ENCODE assay signal across 29 cellular contexts in the genomic region with DNA sequence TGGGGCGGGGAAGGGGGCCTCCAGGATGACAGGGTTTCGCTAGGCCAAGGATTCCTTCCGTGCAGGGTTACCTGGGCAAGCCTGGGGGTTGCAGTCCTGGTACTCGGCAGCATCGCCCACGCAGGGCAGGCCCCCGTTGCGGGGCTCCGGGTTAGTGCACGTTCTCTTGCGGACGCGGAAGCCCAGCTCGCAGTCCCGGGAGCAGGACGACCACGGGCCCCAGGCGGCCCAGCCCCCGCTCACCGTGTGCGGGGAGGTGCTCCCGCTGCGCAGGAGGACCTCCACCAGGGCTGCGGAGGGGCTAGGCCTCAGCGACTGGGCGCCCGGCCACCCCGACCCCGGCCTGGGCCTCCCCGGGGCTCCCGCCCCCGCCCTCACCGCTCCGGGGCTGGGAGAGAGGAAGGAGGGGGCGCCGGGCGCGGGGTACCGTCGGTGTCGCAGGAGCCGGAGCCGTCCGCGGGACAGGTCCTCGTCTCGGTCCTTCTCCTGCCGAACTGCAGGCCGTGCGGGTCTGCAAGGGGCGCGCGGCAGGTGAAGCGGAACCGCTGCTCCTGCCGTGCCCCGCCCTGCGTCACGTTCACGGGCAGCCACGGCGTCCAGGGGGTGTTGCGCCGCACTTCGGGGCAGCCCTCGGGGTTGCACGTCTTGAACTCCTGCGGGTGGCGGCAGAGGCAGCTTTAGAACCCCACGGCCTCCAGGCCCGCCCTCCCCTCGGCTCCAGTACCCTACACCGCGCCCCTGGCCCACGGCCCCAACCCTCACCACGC.
A peak's percentile ranks its signal among the peaks of the same experiment; 100 is the strongest.
DNase-seq lines count a peak whose midpoint lies in the region; ATAC-seq, FAIRE-seq and TF ChIP-seq lines count a peak whose summit lies in the region.
"Had no signal": no experiment of that assay in that cellular context is flagged by ENCODE, and none has a peak within 500 bp of the region (broad histone marks: within the 10 kb centered on the region; RNA-seq: fewer than 3 reads in every experiment).

No MANE protein-coding gene starts in this region.

- no peak overlapping the region for H2BK20ac ChIP-seq in H1 (ENCODE audit: low read length)

- no peak overlapping the region for H2BK5ac ChIP-seq in H1 (ENCODE audit: low read depth, low read length)

- peak in 1 of 2 experiments; percentile 21; a peak in 2 of 4 replicates for TF ChIP-seq RAD21 in H1 (IDR thresholded peaks at IDR 0.05 in 1 of 2, conservative IDR thresholded peaks at IDR 0.05 in 1 of 2; ENCODE audit: low read depth in 2 of 2, low read length in 2 of 2)

- no peak for FAIRE-seq in H1 (lab: Jason Lieb, UNC)
- FAIRE-seq: endothelial cell of umbilical vein, GM12878, H54 had no signal

- TF ChIP-seq POLR2A in H1 (IDR thresholded peaks at IDR 0.05; ENCODE audit: control extremely low read depth in 1 of 2, low read depth in 2 of 2, low read length in 2 of 2) = no peak
- TF ChIP-seq POLR2A in lower leg skin (IDR thresholded peaks at IDR 0.05) = no peak
- TF ChIP-seq POLR2A in vagina (IDR thresholded peaks at IDR 0.05) = no peak

- 90% methylated on average over 46 of the region's 76 CpGs; no CpG with 5 or more reads in 1 of the 2 experiments for WGBS in H1 (ENCODE audit: extremely low coverage in 1 of 2, insufficient coverage in 1 of 2, insufficient read length in 1 of 2, insufficient replicate concordance in 2 of 2, low coverage in 1 of 2, low lambda C conversion rate in 2 of 2, missing lambda C conversion rate in 1 of 2), 2 experiments
- 30 to 43% methylated on average over 37 to 39 of the region's 76 CpGs for WGBS in lower leg skin, 2 donors

- peak overlapping the region; percentile 33; the same call in 1 of the 2 replicates for H3K4me3 ChIP-seq in HUES6 (ENCODE audit: low read depth, low read length)
- H3K4me3 ChIP-seq in H1 (ENCODE audit: extremely low read depth in 1 of 4, insufficient read depth in 2 of 4, low read depth in 3 of 4, low read length in 4 of 4) = no peak overlapping the region
- H3K4me3 ChIP-seq in osteoblast (ENCODE audit: insufficient read depth, low read length) = no peak overlapping the region
- no peak overlapping the region for H3K4me3 ChIP-seq in lower leg skin (ENCODE audit: low read depth, poor library complexity, severe bottlenecking)
- H3K4me3 ChIP-seq in vagina = no peak overlapping the region
- H3K4me3 ChIP-seq: ascending aorta, gastrocnemius medialis, GM12878, hepatocyte, left ventricle myocardium inferior, Peyer's patch, right lobe of liver, tibial nerve had no signal

- intact Hi-C loops in CD4-positive, alpha-beta T cell (cut with DNase I, micrococcal nuclease) = loop anchor here in 1 of 2 experiments (10.0 kb wide), 1 partner anchor 712 kb away; no protein-coding TSS in a partner anchor
- intact Hi-C loops in lower leg skin (cut with DNase I; ENCODE audit: low total_unique reads) = no loop called here
- intact Hi-C loops in vagina (cut with DNase I) = no loop called here

- H3K18ac ChIP-seq in H1 (ENCODE audit: extremely low read depth, low read length) = peak overlapping the region; percentile 32; the same call in 1 of the 2 replicates

- H3K23me2 ChIP-seq in H1 (ENCODE audit: low read depth, low read length) = no peaks in the 10 kb centered on the region

- no peak for DNase-seq in CD4-positive, alpha-beta T cell
- no peak for DNase-seq in H1 (ENCODE audit: low read depth in 1 of 2, low spot score in 2 of 2)
- DNase-seq in osteoblast (ENCODE audit: insufficient read length, low spot score, missing footprints) = peak; percentile 51
- no peak for DNase-seq in KG1 (lab: John Stamatoyannopoulos, UW)
- DNase-seq in lower leg skin (ENCODE audit: low spot score in 2 of 2) = no peak
- no peak for DNase-seq in vagina (ENCODE audit: extremely low spot score in 2 of 2)
- DNase-seq: ACHN; activated T-cell treated with anti-CD3 and anti-CD28 coated beads, Interleukin-2, amount 50 U/mL, for 48 hours; central memory CD4-positive, alpha-beta T cell; gastrocnemius medialis; left ventricle myocardium inferior; NCI-H146; NCI-H774; Peyer's patch; right lobe of liver; SIG-M5; stimulated activated CD4-positive, alpha-beta T cell treated with anti-CD3 and anti-CD28 coated beads, Interleukin-2, amount 100 ng/mL, for 24 hours; T1000 had no signal

- H4K8ac ChIP-seq in H1 (ENCODE audit: extremely low read depth, insufficient read depth, low read length) = no peak overlapping the region; the same call in 1 of the 2 replicates

- no peak overlapping the region for H2BK12ac ChIP-seq in H1 (ENCODE audit: low read depth, low read length)

- no peak for TF ChIP-seq CTCF in CD4-positive, alpha-beta T cell (IDR thresholded peaks at IDR 0.05)
- TF ChIP-seq CTCF in H1 (IDR thresholded peaks at IDR 0.05; ENCODE audit: control extremely low read depth in 1 of 3, insufficient read depth in 1 of 3, low read depth in 1 of 3, low read length in 3 of 3) (no peak), osteoblast (IDR thresholded peaks at IDR 0.05; ENCODE audit: extremely low read depth, low read depth, low read length) (no peak), lower leg skin (IDR thresholded peaks at IDR 0.05) (no peak), vagina (IDR thresholded peaks at IDR 0.05) (no peak)

- no peak overlapping the region for H2BK15ac ChIP-seq in H1 (ENCODE audit: low read length)

- H3K9ac ChIP-seq in HUES6 (ENCODE audit: low read length) (no peak overlapping the region), H1 (replicated peaks in 1 of 4; ENCODE audit: extremely low read depth in 1 of 4, low read depth in 3 of 4, low read length in 3 of 4) (no peak overlapping the region)

- H2AFZ ChIP-seq in H1 (ENCODE audit: low read length) (no peak overlapping the region), osteoblast (ENCODE audit: low read length) (no peak overlapping the region)
- H2AFZ ChIP-seq: hepatocyte had no signal

- no peak overlapping the region for H3K14ac ChIP-seq in H1 (ENCODE audit: insufficient read length)

- H3K9me3 Mint-ChIP-seq in CD4-positive, alpha-beta T cell = no peaks in the 10 kb centered on the region

- H3K36me3 ChIP-seq in HUES6 (ENCODE audit: control insufficient read depth, insufficient read depth, low read length) (no peaks in the 10 kb centered on the region), H1 (ENCODE audit: control insufficient read depth in 2 of 4, insufficient read depth in 4 of 4, low read length in 3 of 4) (peaks cover 0 to 9% (median 5%) of the 10 kb centered on the region in 4 experiments; a peak in 4 of 8 replicates), osteoblast (ENCODE audit: insufficient read depth, low read length) (no peaks in the 10 kb centered on the region), vagina (no peaks in the 10 kb centered on the region)
- H3K36me3 ChIP-seq: ascending aorta, gastrocnemius medialis, Peyer's patch, right lobe of liver, spleen, tibial nerve had no signal

- no peak overlapping the region for H3K27ac ChIP-seq in CD4-positive, alpha-beta T cell (ENCODE audit: low read depth, low read length)
- H3K27ac ChIP-seq in HUES6 (ENCODE audit: low read depth, low read length) (no peak overlapping the region), H1 (ENCODE audit: low read depth, low read length) (no peak overlapping the region), osteoblast (ENCODE audit: low read depth, low read length) (no peak overlapping the region), vagina (no peak overlapping the region)
- H3K27ac ChIP-seq: ascending aorta, gastrocnemius medialis, hepatocyte, HL-60, left ventricle myocardium inferior, Peyer's patch, right lobe of liver, spleen, tibial nerve had no signal

- H3K36me3 Mint-ChIP-seq in CD4-positive, alpha-beta T cell (ENCODE audit: low read depth) = no peaks in the 10 kb centered on the region

- peaks cover 41% of the 10 kb centered on the region for H3K27me3 Mint-ChIP-seq in CD4-positive, alpha-beta T cell

- peak overlapping the region; percentile 45 for H3K4me3 Mint-ChIP-seq in CD4-positive, alpha-beta T cell

- H3K27ac Mint-ChIP-seq in CD4-positive, alpha-beta T cell = no peak overlapping the region
- H3K27ac Mint-ChIP-seq: progenitor cell of endocrine pancreas had no signal

- H3K23ac ChIP-seq in H1 (ENCODE audit: insufficient read length) = no peak overlapping the region

- no peak overlapping the region for H4K5ac ChIP-seq in H1 (ENCODE audit: insufficient read length, low read depth, low read length)

- H3K4me1 ChIP-seq in HUES6 (ENCODE audit: control insufficient read depth, insufficient read depth, low read length) = no peaks in the 10 kb centered on the region
- H3K4me1 ChIP-seq in H1 (replicated peaks in 1 of 4; ENCODE audit: control insufficient read depth in 3 of 4, insufficient read depth in 4 of 4, low read length in 3 of 4) = no peaks in the 10 kb centered on the region
- no peaks in the 10 kb centered on the region for H3K4me1 ChIP-seq in osteoblast (ENCODE audit: insufficient read depth, low read length)
- H3K4me1 ChIP-seq in vagina = no peaks in the 10 kb centered on the region
- H3K4me1 ChIP-seq: ascending aorta, gastrocnemius medialis, left ventricle myocardium inferior, right lobe of liver, tibial nerve had no signal

- H2AK5ac ChIP-seq in H1 (ENCODE audit: low read depth, low read length) = no peak overlapping the region

- no peak for TF ChIP-seq EP300 in H1 (IDR thresholded peaks at IDR 0.05; ENCODE audit: borderline replicate concordance in 1 of 2, low read depth in 2 of 2, low read length in 2 of 2)

- no peak overlapping the region for H4K91ac ChIP-seq in H1 (replicated peaks; ENCODE audit: insufficient read length, low read length)

- CTCF ChIA-PET in CD4-positive, alpha-beta T cell (lab: Charles Lee) = no interaction called here
- CTCF ChIA-PET in H1 (lab: Charles Lee; ENCODE audit: partially characterized antibody) = interaction anchor here (0.8 to 1.9 kb wide), 3 partner anchors 30 to 135 kb away, joined by 3 to 5 read pairs (median 3); no protein-coding TSS in a partner anchor

- H3K79me2 ChIP-seq in H1 (ENCODE audit: control insufficient read depth in 1 of 2, insufficient read depth in 2 of 2, low read length in 2 of 2) (no peaks in the 10 kb centered on the region), osteoblast (ENCODE audit: insufficient read depth, low read length) (no peaks in the 10 kb centered on the region)
- H3K79me2 ChIP-seq: hepatocyte had no signal

- no peaks in the 10 kb centered on the region for H3K9me3 ChIP-seq in CD4-positive, alpha-beta T cell (ENCODE audit: control insufficient read depth, low read length)
- H3K9me3 ChIP-seq in HUES6 (ENCODE audit: control insufficient read depth, insufficient read depth, low read depth, low read length) (no peaks in the 10 kb centered on the region), H1 (ENCODE audit: insufficient read depth in 2 of 2, low read depth in 1 of 2, low read length in 1 of 2) (no peaks in the 10 kb centered on the region), osteoblast (ENCODE audit: low read depth, low read length) (no peaks in the 10 kb centered on the region), vagina (no peaks in the 10 kb centered on the region)
- H3K9me3 ChIP-seq: ascending aorta, gastrocnemius medialis, left ventricle myocardium inferior, Peyer's patch, right lobe of liver, spleen, tibial nerve had no signal

- H3K4ac ChIP-seq in H1 (replicated peaks; ENCODE audit: insufficient read length, low read depth, low read length) = no peak overlapping the region

- H3K27me3 ChIP-seq in CD4-positive, alpha-beta T cell (ENCODE audit: control insufficient read depth, insufficient read depth, low read length) = peaks cover 13% of the 10 kb centered on the region
- peaks cover 16% of the 10 kb centered on the region; the same call in 1 of the 2 replicates for H3K27me3 ChIP-seq in HUES6 (ENCODE audit: control insufficient read depth, insufficient read depth, low read length)
- no peaks in the 10 kb centered on the region; a peak in 2 of 7 replicates for H3K27me3 ChIP-seq in H1 (replicated peaks in 1 of 4; ENCODE audit: control insufficient read depth in 3 of 4, extremely low read depth in 1 of 4, insufficient read depth in 3 of 4, low read length in 3 of 4)
- peaks cover 18% of the 10 kb centered on the region for H3K27me3 ChIP-seq in osteoblast (ENCODE audit: insufficient read depth, low read length)
- H3K27me3 ChIP-seq in vagina = no peaks in the 10 kb centered on the region
- H3K27me3 ChIP-seq: ascending aorta, hepatocyte, Peyer's patch, right lobe of liver had no signal

- H4K20me1 ChIP-seq in H1 (replicated peaks in 1 of 2; ENCODE audit: control insufficient read depth in 1 of 2, insufficient read depth in 2 of 2, low read length in 2 of 2) (no peaks in the 10 kb centered on the region), osteoblast (ENCODE audit: insufficient read depth, low read length) (no peaks in the 10 kb centered on the region)

- H3K56ac ChIP-seq in H1 (replicated peaks; ENCODE audit: insufficient read length, low read depth, low read length) = no peak overlapping the region

- H2BK120ac ChIP-seq in H1 (replicated peaks; ENCODE audit: low read depth, low read length) = no peak overlapping the region

- H3K4me1 Mint-ChIP-seq in CD4-positive, alpha-beta T cell (ENCODE audit: low read depth) = peaks cover 12% of the 10 kb centered on the region

- ATAC-seq in CD4-positive, alpha-beta T cell (ENCODE audit: poor library complexity) = no peak
- ATAC-seq in HG02642 (IDR thresholded peaks at IDR 0.05; ENCODE audit: poor library complexity, unreplicated experiment) = no peak
- ATAC-seq: gastrocnemius medialis, GM12878 had no signal

- H3K79me1 ChIP-seq in H1 (ENCODE audit: low read depth, low read length) = no peaks in the 10 kb centered on the region

- POLR2A ChIA-PET in CD4-positive, alpha-beta T cell (lab: Charles Lee) = no interaction called here
- POLR2A ChIA-PET in H1 (lab: Charles Lee; ENCODE audit: partially characterized antibody) = interaction anchor here (0.6 kb wide), 1 partner anchor 16 kb away, joined by 4 read pairs; no protein-coding TSS in a partner anchor

- H3K4me2 ChIP-seq in H1 (ENCODE audit: insufficient read depth in 1 of 2, low read depth in 2 of 2, low read length in 2 of 2) (no peak overlapping the region; a peak in 1 of 4 replicates), osteoblast (ENCODE audit: insufficient read depth, low read length) (no peak overlapping the region)
- H3K4me2 ChIP-seq: hepatocyte had no signal
